ENCODE assay signal across 14 cellular contexts in genomic region chr12:53754633-53755261, GRCh38. TPM values are rescaled to one million over a fixed set of nuclear protein-coding genes. Genes with fewer than 3 reads are reported as not detected.
DNase-seq lines count a peak whose midpoint lies in the region; FAIRE-seq and TF ChIP-seq lines count a peak whose summit lies in the region.
"Had no signal": no experiment of that assay in that cellular context is flagged by ENCODE, and none has a peak within 500 bp of the region (broad histone marks: within the 10 kb centered on the region; RNA-seq: fewer than 3 reads in every experiment).

No MANE protein-coding gene starts in this region.

- H3K9me3 ChIP-seq in SJCRH30 (replicated peaks) (no peaks in the 10 kb centered on the region), kidney (ENCODE audit: control insufficient read depth in 1 of 2, low read length in 2 of 2) (no peaks in the 10 kb centered on the region), H9 (ENCODE audit: control insufficient read depth, low read depth, low read length) (no peaks in the 10 kb centered on the region)
- H3K9me3 ChIP-seq: body of pancreas, spleen had no signal

- no peak for FAIRE-seq in kidney (lab: Jason Lieb, UNC)

- no peak overlapping the region for H2BK12ac ChIP-seq in H9 (ENCODE audit: insufficient read length, low read depth, low read length)

- H4K8ac ChIP-seq in H9 (replicated peaks; ENCODE audit: insufficient read length, low read depth, low read length): no peak overlapping the region

- no peak overlapping the region for H3K4me3 ChIP-seq in SJCRH30
- H3K4me3 ChIP-seq in kidney (ENCODE audit: low read length in 2 of 2): no peak overlapping the region
- H3K4me3 ChIP-seq: body of pancreas, spleen had no signal

- peak; percentile 24; the same call in 1 of the 2 replicates for TF ChIP-seq POLR2A in Raji (IDR thresholded peaks at IDR 0.05; ENCODE audit: insufficient read depth, low read depth, low read length)

- H2BK15ac ChIP-seq in H9 (ENCODE audit: low read depth, low read length): no peak overlapping the region

- H3K4me1 ChIP-seq in SJCRH30 (0 out of 2 replicates have a peak, but pooled peaks cover 4% of the 10 kb centered on the region), kidney (ENCODE audit: control insufficient read depth in 1 of 2, insufficient read depth in 1 of 2, low read depth in 1 of 2, low read length in 2 of 2) (peaks cover 0 to 11% of the 10 kb centered on the region in 2 donors), H9 (ENCODE audit: insufficient read depth, low read length) (peaks cover 5% of the 10 kb centered on the region; the same call in 1 of the 2 replicates)

- H3K14ac ChIP-seq in H9 (ENCODE audit: insufficient read depth, low read length): no peak overlapping the region

- TF ChIP-seq CTCF in kidney (IDR thresholded peaks at IDR 0.05; ENCODE audit: borderline replicate concordance, extremely low read depth, insufficient read depth): no peak
- no peak for TF ChIP-seq CTCF in H9 (conservative IDR thresholded peaks at IDR 0.05)
- TF ChIP-seq CTCF in GM13976 (IDR thresholded peaks at IDR 0.05; ENCODE audit: borderline replicate concordance, control extremely low read depth, extremely low read depth, insufficient read depth, missing control alignments): no peak

- H3K36me3 ChIP-seq in SJCRH30 (no peaks in the 10 kb centered on the region), kidney (ENCODE audit: control insufficient read depth in 1 of 2, insufficient read depth in 2 of 2, low read length in 2 of 2) (no peaks in the 10 kb centered on the region)
- H3K36me3 ChIP-seq: spleen had no signal

- no peak overlapping the region for H3T11ph ChIP-seq in H9 (ENCODE audit: low read length)

- H2AK5ac ChIP-seq in H9 (ENCODE audit: insufficient read length, low read length): no peak overlapping the region

- no peak overlapping the region for H3K4me2 ChIP-seq in H9 (ENCODE audit: insufficient read depth, insufficient read length, low read length)

- H3K4me1 Mint-ChIP-seq in H9: peaks cover 25 to 34% of the 10 kb centered on the region in 2 experiments

- peaks cover 0 to 2% (median 0%) of the 10 kb centered on the region in 3 experiments; a peak in 1 of 7 replicates for H3K36me3 Mint-ChIP-seq in H9 (ENCODE audit: insufficient read depth in 1 of 3, low read depth in 3 of 3)
- H3K36me3 Mint-ChIP-seq: natural killer cell treated with Interleukin-12 subunit alpha and Interleukin-12 subunit beta and Interleukin-15 and Interleukin-18, amount 100 ng/mL, for 72 hours had no signal

- H3K4me3 Mint-ChIP-seq in H9: no peak overlapping the region

- H3K79me1 ChIP-seq in H9 (ENCODE audit: insufficient read depth, low read depth, low read length, poor library complexity, severe bottlenecking): no peaks in the 10 kb centered on the region

- H3K4ac ChIP-seq in H9 (ENCODE audit: low read depth, low read length): no peak overlapping the region

- no peak overlapping the region for H3K27ac ChIP-seq in SJCRH30
- H3K27ac ChIP-seq in kidney (ENCODE audit: low read depth in 2 of 2, low read length in 2 of 2): no peak overlapping the region
- H3K27ac ChIP-seq in H9 (ENCODE audit: insufficient read length, low read depth, low read length): no peak overlapping the region
- H3K27ac ChIP-seq: body of pancreas had no signal

- DNase-seq in A172 (ENCODE audit: low spot score) (peak; percentile 34), H4 (ENCODE audit: low spot score) (peak; percentile 80), glomerular visceral epithelial cell (ENCODE audit: extremely low spot score) (peak; percentile 22), SJCRH30 (no peak), kidney (no peak), H9 (no peak), GM13976 (ENCODE audit: low spot score) (no peak)
- DNase-seq: AML-193, body of pancreas, NCI-H1930, spleen had no signal

- H3K9ac ChIP-seq in kidney (ENCODE audit: low read length in 2 of 2) (no peak overlapping the region), H9 (ENCODE audit: extremely low read depth, insufficient read length, low read length) (no peak overlapping the region)

- no CpG with 5 or more reads among the region's 4 CpGs for WGBS in H9 (ENCODE audit: extremely low coverage, insufficient read length, low lambda C conversion rate)

- no peaks in the 10 kb centered on the region for H3K79me2 ChIP-seq in H9 (ENCODE audit: insufficient read depth, low read length)

- no peaks in the 10 kb centered on the region for H4K20me1 ChIP-seq in H9 (ENCODE audit: control insufficient read depth, insufficient read depth, insufficient read length)

- H3K27me3 ChIP-seq in SJCRH30 (peaks cover 33% of the 10 kb centered on the region), H9 (ENCODE audit: insufficient read depth, low read length) (peaks cover 36% of the 10 kb centered on the region)
- H3K27me3 ChIP-seq: body of pancreas had no signal

- peaks cover 25% of the 10 kb centered on the region for H3K27me3 Mint-ChIP-seq in H9 (ENCODE audit: low read depth)

- no peak overlapping the region for H3K23ac ChIP-seq in H9 (ENCODE audit: insufficient read length, low read depth, low read length)

- H4K5ac ChIP-seq in H9 (ENCODE audit: insufficient read length, low read depth, low read length): no peak overlapping the region

- in situ Hi-C loops in GM13976 (cut with MboI; ENCODE audit: low sequenced_read_pairs, unreplicated experiment): no loop called here

- peaks cover 18% of the 10 kb centered on the region for H3K23me2 ChIP-seq in H9 (ENCODE audit: insufficient read length, low read depth, low read length, poor library complexity, severe bottlenecking)

- no peaks in the 10 kb centered on the region for H3K9me3 Mint-ChIP-seq in H9
- H3K9me3 Mint-ChIP-seq: natural killer cell treated with Interleukin-12 subunit alpha and Interleukin-12 subunit beta and Interleukin-15 and Interleukin-18, amount 100 ng/mL, for 72 hours had no signal

- no peak overlapping the region for H4K91ac ChIP-seq in H9 (ENCODE audit: insufficient read length, low read depth, low read length)

- H2BK120ac ChIP-seq in H9 (ENCODE audit: low read depth, low read length, poor library complexity, severe bottlenecking): no peak overlapping the region

- H2BK5ac ChIP-seq in H9 (ENCODE audit: insufficient read length, low read length): no peak overlapping the region

- H3K56ac ChIP-seq in H9 (ENCODE audit: insufficient read length, low read depth, low read length): no peak overlapping the region

- intact Hi-C loops in kidney (cut with DNase I): no loop called here

- no peak overlapping the region for H2AFZ ChIP-seq in H9 (ENCODE audit: low read length)

- no peak overlapping the region for H3K18ac ChIP-seq in H9 (ENCODE audit: insufficient read length, low read depth, low read length)

- H2BK20ac ChIP-seq in H9 (ENCODE audit: low read depth, low read length, poor library complexity, severe bottlenecking): no peak overlapping the region

- H3K27ac Mint-ChIP-seq in H9: no peak overlapping the region

RNA-seq across cellular contexts. Expression of gene CISTR, which starts 3.0 kb away (rescaled TPM):
- not detected in 2 replicates for total RNA-seq in A172 (2014; rRNA removed; shearing (Covaris generic))
- not detected in 2 replicates for total RNA-seq in H4 (2014; rRNA removed; shearing (Covaris generic))
- total RNA-seq in SJCRH30 (2014; rRNA removed; shearing (Covaris generic)): not detected in 2 replicates
- total RNA-seq in kidney (not detected), H9 (2021) (not detected in 2 replicates)
- polyA plus RNA-seq in kidney (ENCODE audit: insufficient read depth, low read depth, low replicate concordance): not detected
- total RNA-seq: body of pancreas; natural killer cell treated with Interleukin-12 subunit alpha and Interleukin-12 subunit beta and Interleukin-15 and Interleukin-18, amount 100 ng/mL, for 72 hours; spleen; urinary bladder had no signal
- polyA plus RNA-seq: urinary bladder had no signal

RNA-seq across cellular contexts. Expression of gene CALCOCO1, which starts 27.5 kb away (rescaled TPM):
- total RNA-seq in A172 (2014; rRNA removed; shearing (Covaris generic)): 36.8 and 40.2 TPM in 2 replicates
- total RNA-seq in H4 (2014; rRNA removed; shearing (Covaris generic)): 24.3 and 33.5 TPM in 2 replicates
- 18.2 and 20.3 TPM in 2 replicates for total RNA-seq in SJCRH30 (2014; rRNA removed; shearing (Covaris generic))
- 109 TPM for total RNA-seq in kidney
- polyA plus RNA-seq in kidney (ENCODE audit: insufficient read depth, low read depth, low replicate concordance): 82.2 TPM
- total RNA-seq in H9 (2021): 21.5 and 22.3 TPM in 2 replicates

Comparison
In these comparisons a context has a peak if more than half of its experiments do, and no peak if none do; other contexts are left out.
1. DNase-seq: peak in A172 (single experiment), H4 (single experiment) and glomerular visceral epithelial cell (single experiment); none in SJCRH30 (0 of 2), kidney (single experiment), H9 (single experiment) and GM13976 (single experiment).